24 cellular contexts compared by ENCODE assay signal in the genomic region with DNA sequence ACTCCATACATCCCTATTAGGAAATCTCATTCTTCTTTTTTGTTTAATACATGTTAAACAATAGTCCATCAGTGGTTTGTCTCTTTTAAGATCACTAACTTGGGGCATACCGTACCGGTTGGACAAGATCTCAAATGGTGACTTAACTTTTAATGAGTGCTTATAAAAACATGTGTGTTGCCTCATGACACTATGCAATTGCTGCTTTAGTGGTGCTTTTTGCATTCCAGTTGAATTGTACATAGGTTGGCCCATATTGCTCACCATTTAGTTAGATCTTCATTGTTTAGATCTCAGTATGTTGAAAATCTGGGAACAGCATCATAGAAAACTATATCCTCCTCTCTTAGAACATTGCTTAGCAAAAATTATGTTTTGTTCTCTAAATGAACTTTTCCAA. TPM values are rescaled to one million over a fixed set of nuclear protein-coding genes. Genes with fewer than 3 reads are reported as not detected.
A peak's percentile ranks its signal among the peaks of the same experiment; 100 is the strongest.
DNase-seq lines count a peak whose midpoint lies in the region; ATAC-seq, FAIRE-seq and TF ChIP-seq lines count a peak whose summit lies in the region.
"Had no signal": no experiment of that assay in that cellular context is flagged by ENCODE, and none has a peak within 500 bp of the region (broad histone marks: within the 10 kb centered on the region; RNA-seq: fewer than 3 reads in every experiment).

No MANE protein-coding gene starts in this region.

- TF ChIP-seq POLR2A in H54 (IDR thresholded peaks at IDR 0.05; ENCODE audit: low read depth, low read length): no peak

- TF ChIP-seq CTCF in VCaP (conservative IDR thresholded peaks at IDR 0.05) (no peak), fibroblast of villous mesenchyme (IDR thresholded peaks at IDR 0.05; ENCODE audit: insufficient read depth, low read depth, low read length) (no peak)

- peaks cover 27% of the 10 kb centered on the region for H3K4me1 ChIP-seq in skeletal muscle satellite cell (ENCODE audit: control insufficient read depth, insufficient read depth, low read length)
- H3K4me1 ChIP-seq: testis had no signal

- peak overlapping the region; percentile 33 for H3K9ac ChIP-seq in skeletal muscle satellite cell (ENCODE audit: low read depth, low read length)
- H3K9ac ChIP-seq: BLaER1, SK-N-SH had no signal

- FAIRE-seq in H54 (lab: Jason Lieb, UNC): peak; percentile 94
- FAIRE-seq: GM18507, islet of Langerhans had no signal

- H3K36me3 Mint-ChIP-seq in activated T-helper 1 cell treated with anti-CD3 and anti-CD28 coated beads, Interleukin-12 subunit alpha, Interleukin-12 subunit beta, Interleukin-2, Interleukin-4 antibody, amounts not matched to agents 30 ng/mL and 10 ng/mL and 1 ng/mL, durations not matched to agents 14 hours and 24 hours and 36 hours (ENCODE audit: low read depth): peaks cover 5% of the 10 kb centered on the region

- H3K4me3 Mint-ChIP-seq in activated T-helper 1 cell treated with anti-CD3 and anti-CD28 coated beads, Interleukin-12 subunit alpha, Interleukin-12 subunit beta, Interleukin-2, Interleukin-4 antibody, amounts not matched to agents 30 ng/mL and 10 ng/mL and 1 ng/mL, durations not matched to agents 14 hours and 24 hours and 36 hours: no peak overlapping the region
- H3K4me3 Mint-ChIP-seq: activated CD4-positive, alpha-beta T cell treated with anti-CD3 and anti-CD28 coated beads, Interleukin-2, amount 10 ng/mL, durations not matched to agents 24 days and 14 days; activated naive CD8-positive, alpha-beta T cell; central memory CD8-positive, alpha-beta T cell had no signal

- peaks cover 3% of the 10 kb centered on the region for H3K36me3 ChIP-seq in skeletal muscle satellite cell (ENCODE audit: insufficient read depth, low read length)

- no peaks in the 10 kb centered on the region for H3K4me1 Mint-ChIP-seq in activated T-helper 1 cell treated with anti-CD3 and anti-CD28 coated beads, Interleukin-12 subunit alpha, Interleukin-12 subunit beta, Interleukin-2, Interleukin-4 antibody, amounts not matched to agents 30 ng/mL and 10 ng/mL and 1 ng/mL, durations not matched to agents 14 hours and 24 hours and 36 hours (ENCODE audit: low read depth)
- H3K4me1 Mint-ChIP-seq: activated CD4-positive, alpha-beta T cell treated with anti-CD3 and anti-CD28 coated beads, Interleukin-2, amount 10 ng/mL, durations not matched to agents 24 days and 14 days had no signal

- no peaks in the 10 kb centered on the region for H3K9me3 Mint-ChIP-seq in activated T-helper 1 cell treated with anti-CD3 and anti-CD28 coated beads, Interleukin-12 subunit alpha, Interleukin-12 subunit beta, Interleukin-2, Interleukin-4 antibody, amounts not matched to agents 30 ng/mL and 10 ng/mL and 1 ng/mL, durations not matched to agents 14 hours and 24 hours and 36 hours
- H3K9me3 Mint-ChIP-seq: central memory CD8-positive, alpha-beta T cell had no signal

- no peaks in the 10 kb centered on the region for H3K9me3 ChIP-seq in skeletal muscle satellite cell (replicated peaks; ENCODE audit: low read length)
- H3K9me3 ChIP-seq: BLaER1, SK-N-SH, testis had no signal

- peak overlapping the region; percentile 49 for H3K27ac ChIP-seq in VCaP
- H3K27ac ChIP-seq: BLaER1, testis had no signal

- H3K4me3 ChIP-seq in fibroblast of villous mesenchyme (ENCODE audit: low read depth, low read length): no peak overlapping the region
- H3K4me3 ChIP-seq in skeletal muscle satellite cell (ENCODE audit: low read length): no peak overlapping the region
- H3K4me3 ChIP-seq: BLaER1, testis had no signal

- no peaks in the 10 kb centered on the region for H3K27me3 ChIP-seq in skeletal muscle satellite cell (ENCODE audit: control insufficient read depth, insufficient read depth, low read length)
- H3K27me3 ChIP-seq: BLaER1, testis had no signal

- H3K27me3 Mint-ChIP-seq in activated T-helper 1 cell treated with anti-CD3 and anti-CD28 coated beads, Interleukin-12 subunit alpha, Interleukin-12 subunit beta, Interleukin-2, Interleukin-4 antibody, amounts not matched to agents 30 ng/mL and 10 ng/mL and 1 ng/mL, durations not matched to agents 14 hours and 24 hours and 36 hours (ENCODE audit: insufficient read depth): no peaks in the 10 kb centered on the region
- H3K27me3 Mint-ChIP-seq: activated CD4-positive, alpha-beta T cell treated with anti-CD3 and anti-CD28 coated beads, Interleukin-2, amount 10 ng/mL, durations not matched to agents 24 days and 14 days; activated naive CD8-positive, alpha-beta T cell; central memory CD8-positive, alpha-beta T cell had no signal

- no peak overlapping the region for H3K27ac Mint-ChIP-seq in activated T-helper 1 cell treated with anti-CD3 and anti-CD28 coated beads, Interleukin-12 subunit alpha, Interleukin-12 subunit beta, Interleukin-2, Interleukin-4 antibody, amounts not matched to agents 30 ng/mL and 10 ng/mL and 1 ng/mL, durations not matched to agents 14 hours and 24 hours and 36 hours
- H3K27ac Mint-ChIP-seq: activated CD4-positive, alpha-beta T cell treated with anti-CD3 and anti-CD28 coated beads, Interleukin-2, amount 10 ng/mL, durations not matched to agents 24 days and 14 days; activated naive CD8-positive, alpha-beta T cell had no signal

- H3K4me2 ChIP-seq in skeletal muscle satellite cell (ENCODE audit: low read length): peak overlapping the region; percentile 6
- H3K4me2 ChIP-seq: BLaER1, SK-N-SH had no signal

- ATAC-seq in GM19463 (IDR thresholded peaks at IDR 0.05; ENCODE audit: unreplicated experiment) (no peak), GM18873 (IDR thresholded peaks at IDR 0.05; ENCODE audit: low FRiP score, unreplicated experiment) (no peak)
- ATAC-seq: sciatic nerve had no signal

- DNase-seq in H54 (ENCODE audit: insufficient read length, low spot score) (no peak), fibroblast of villous mesenchyme (ENCODE audit: low read depth) (peak; percentile 36), RPMI8226 (no peak)
- DNase-seq in activated T-helper 1 cell treated with anti-CD3 and anti-CD28 coated beads, Interleukin-12 subunit alpha, Interleukin-12 subunit beta, Interleukin-2, Interleukin-4 antibody, amounts not matched to agents 30 ng/mL and 10 ng/mL and 1 ng/mL, durations not matched to agents 14 hours and 24 hours and 36 hours (ENCODE audit: low spot score): no peak
- DNase-seq: activated CD4-positive, alpha-beta T cell treated with anti-CD3 and anti-CD28 coated beads, Interleukin-2, amount 10 ng/mL, durations not matched to agents 24 days and 14 days; activated T-cell treated with anti-CD3 and anti-CD28 coated beads, Interleukin-2, amount 50 U/mL, for 1 hour; head of caudate nucleus; midbrain; NCI-H526 treated with DMSO at 0.1 percent for 48 hours; OCI-M1; SK-N-SH; stimulated activated CD4-positive, alpha-beta T cell treated with anti-CD3 and anti-CD28 coated beads, Interleukin-4, amount 100 ng/mL, for 24 hours; stimulated activated CD8-positive, alpha-beta memory T cell treated with anti-CD3 and anti-CD28 coated beads, Interleukin-4, amount 100 ng/mL, for 48 hours; testis had no signal

- intact Hi-C loops in activated T-helper 1 cell treated with anti-CD3 and anti-CD28 coated beads, Interleukin-12 subunit alpha, Interleukin-12 subunit beta, Interleukin-2, Interleukin-4 antibody, amounts not matched to agents 30 ng/mL and 10 ng/mL and 1 ng/mL, durations not matched to agents 14 hours and 24 hours and 36 hours (cut with micrococcal nuclease): no loop called here

RNA-seq across cellular contexts. Expression of a gene that starts 17.8 kb away (rescaled TPM):
- 9.7 and 16.4 TPM in 2 replicates for total RNA-seq in fibroblast of villous mesenchyme
- total RNA-seq in skeletal muscle satellite cell (2012; rRNA removed): 9.0 and 13.7 TPM in 2 replicates
- total RNA-seq in activated T-helper 1 cell treated with anti-CD3 and anti-CD28 coated beads, Interleukin-12 subunit alpha, Interleukin-12 subunit beta, Interleukin-2, Interleukin-4 antibody, amounts not matched to agents 30 ng/mL and 10 ng/mL and 1 ng/mL, durations not matched to agents 14 hours and 24 hours and 36 hours: 9.3 and 9.8 TPM in 2 replicates

RNA-seq across cellular contexts. Expression of a gene that starts 18.2 kb away (rescaled TPM):
- 24.5 and 27.2 TPM in 2 replicates for total RNA-seq in fibroblast of villous mesenchyme
- 15.5 and 17.5 TPM in 2 replicates for total RNA-seq in skeletal muscle satellite cell (2012; rRNA removed)
- 18.5 and 20.4 TPM in 2 replicates for total RNA-seq in activated T-helper 1 cell treated with anti-CD3 and anti-CD28 coated beads, Interleukin-12 subunit alpha, Interleukin-12 subunit beta, Interleukin-2, Interleukin-4 antibody, amounts not matched to agents 30 ng/mL and 10 ng/mL and 1 ng/mL, durations not matched to agents 14 hours and 24 hours and 36 hours
